In genomic region chr12:60021235-60021634, GRCh38 we compare ENCODE assay signal across 2 cellular contexts.
TF ChIP-seq lines count a peak whose summit lies in the region.

No MANE protein-coding gene starts in this region.

TF ChIP-seq in WTC11, 78 proteins besides CTCF, POLR2A, EP300 and RAD21:
- TF ChIP-seq ZNF423 (CRISPR knock-in tag; IDR thresholded peaks at IDR 0.05), result no peak
- TF ChIP-seq STAT6 (CRISPR knock-in tag; conservative IDR thresholded peaks at IDR 0.05; ENCODE audit: low read depth), result no peak
- no peak for TF ChIP-seq HMGA2 (CRISPR knock-in tag; IDR thresholded peaks at IDR 0.05)
- no peak for TF ChIP-seq FOXK1 (CRISPR knock-in tag; IDR thresholded peaks at IDR 0.05)
- TF ChIP-seq ZNF416 (CRISPR knock-in tag; IDR thresholded peaks at IDR 0.05), result no peak
- TF ChIP-seq MYBL2 (CRISPR knock-in tag; IDR thresholded peaks at IDR 0.05), result no peak
- no peak for TF ChIP-seq E2F5 (CRISPR knock-in tag; IDR thresholded peaks at IDR 0.05)
- TF ChIP-seq MAX (CRISPR knock-in tag; IDR thresholded peaks at IDR 0.05), result no peak
- no peak for TF ChIP-seq EMX1 (CRISPR knock-in tag; IDR thresholded peaks at IDR 0.05)
- no peak for TF ChIP-seq GTF2I (CRISPR knock-in tag; conservative IDR thresholded peaks at IDR 0.05)
- no peak for TF ChIP-seq ZMAT4 (CRISPR knock-in tag; IDR thresholded peaks at IDR 0.05)
- TF ChIP-seq AR (CRISPR knock-in tag; IDR thresholded peaks at IDR 0.05), result no peak
- TF ChIP-seq SOX15 (CRISPR knock-in tag; IDR thresholded peaks at IDR 0.05), result no peak
- TF ChIP-seq GABPB1 (CRISPR knock-in tag; IDR thresholded peaks at IDR 0.05), result no peak
- TF ChIP-seq ESRRA (CRISPR knock-in tag; IDR thresholded peaks at IDR 0.05; ENCODE audit: borderline replicate concordance), result no peak
- no peak for TF ChIP-seq NR2C2 (CRISPR knock-in tag; IDR thresholded peaks at IDR 0.05)
- TF ChIP-seq ATF1 (CRISPR knock-in tag; IDR thresholded peaks at IDR 0.05), result no peak
- no peak for TF ChIP-seq PRRX2 (CRISPR knock-in tag; IDR thresholded peaks at IDR 0.05)
- no peak for TF ChIP-seq ATF6 (CRISPR knock-in tag; IDR thresholded peaks at IDR 0.05)

TF ChIP-seq in SK-N-SH, 30 proteins besides CTCF, POLR2A, EP300 and RAD21:
- TF ChIP-seq MAX (IDR thresholded peaks at IDR 0.05; ENCODE audit: low read depth), result no peak
- no peak for TF ChIP-seq USF1 (IDR thresholded peaks at IDR 0.05; ENCODE audit: borderline replicate concordance, low read depth)
- TF ChIP-seq FOXM1 (IDR thresholded peaks at IDR 0.05; ENCODE audit: low read depth), result no peak
- no peak for TF ChIP-seq ELF1 (IDR thresholded peaks at IDR 0.05)
- no peak for TF ChIP-seq USF2 (IDR thresholded peaks at IDR 0.05; ENCODE audit: borderline replicate concordance, low read depth, low read length)
- no peak for TF ChIP-seq TEAD4 (IDR thresholded peaks at IDR 0.05; ENCODE audit: borderline replicate concordance, insufficient read depth)
- TF ChIP-seq REST (IDR thresholded peaks at IDR 0.05; ENCODE audit: low read depth, low read length), result no peak
- no peak for TF ChIP-seq TCF12 (IDR thresholded peaks at IDR 0.05)
- no peak for TF ChIP-seq CHD2 (IDR thresholded peaks at IDR 0.05; ENCODE audit: low read length, partially characterized antibody)
- no peak for TF ChIP-seq YY1 (IDR thresholded peaks at IDR 0.05; ENCODE audit: low read depth)
- TF ChIP-seq NFIC (IDR thresholded peaks at IDR 0.05; ENCODE audit: borderline replicate concordance), result no peak
- TF ChIP-seq IRF3 (IDR thresholded peaks at IDR 0.05; ENCODE audit: low read depth, low read length), result no peak
- no peak for TF ChIP-seq GABPA (IDR thresholded peaks at IDR 0.05; ENCODE audit: low read depth)
- no peak for TF ChIP-seq SMC3 (IDR thresholded peaks at IDR 0.05; ENCODE audit: low read depth, low read length)
- no peak for TF ChIP-seq JUND (IDR thresholded peaks at IDR 0.05)
- TF ChIP-seq RCOR1 (IDR thresholded peaks at IDR 0.05; ENCODE audit: low read length), result no peak
- TF ChIP-seq GATA2 (CRISPR knock-in tag; IDR thresholded peaks at IDR 0.05), result no peak
- TF ChIP-seq EZH2phosphoT487 (IDR thresholded peaks at IDR 0.05; ENCODE audit: borderline replicate concordance, low read depth), result no peak
TF ChIP-seq in SK-N-SH: peak in this region for 0.
